In genomic region chr13:35333157-35333556, GRCh38 we compare ENCODE assay signal across 19 cellular contexts.
DNase-seq lines count a peak whose midpoint lies in the region; ATAC-seq, FAIRE-seq and TF ChIP-seq lines count a peak whose summit lies in the region.
"Had no signal": no experiment of that assay in that cellular context is flagged by ENCODE, and none has a peak within 500 bp of the region (broad histone marks: within the 10 kb centered on the region; RNA-seq: fewer than 3 reads in every experiment).

No MANE protein-coding gene starts in this region.

- POLR2A ChIA-PET in A549 (lab: Yijun Ruan, JAX), result no interaction called here
- POLR2A ChIA-PET in IMR-90 (lab: Charles Lee; ENCODE audit: unreplicated experiment), result no interaction called here

- H3K4me1 Mint-ChIP-seq in glutamatergic neuron (ENCODE audit: low read depth, unreplicated experiment), result peaks cover 60% of the 10 kb centered on the region
- H3K4me1 Mint-ChIP-seq: CD4-positive, alpha-beta memory T cell had no signal

- no peak for TF ChIP-seq EP300 in A549 (IDR thresholded peaks at IDR 0.05)

- no peak for DNase-seq in A549 (ENCODE audit: low read depth in 1 of 2, low spot score in 1 of 2)
- DNase-seq in IMR-90, result no peak
- DNase-seq in glutamatergic neuron, result no peak
- DNase-seq in Ammon's horn (ENCODE audit: low spot score), result no peak
- no peak for DNase-seq in kidney glomerular epithelial cell (lab: John Stamatoyannopoulos, UW)
- DNase-seq: ACHN; AML-193; C1 segment of cervical spinal cord; Calu3; CD4-positive, alpha-beta memory T cell; COR-L47; DMS53; DMS79 treated with DMSO at 0.1 percent for 48 hours; GM23248; H7; HCEC 1CT had no signal

- dilution Hi-C loops in IMR-90 (cut with HindIII; ENCODE audit: low sequenced_read_pairs, unreplicated experiment), result no loop called here

- H3K27ac ChIP-seq in A549 (no peak overlapping the region), IMR-90 (ENCODE audit: insufficient read depth, low read length) (no peak overlapping the region)
- H3K27ac ChIP-seq: GM23248 had no signal

- no peak overlapping the region for H2BK120ac ChIP-seq in IMR-90 (ENCODE audit: low read depth, low read length)

- BruUV-seq in IMR-90 (replicated peaks; lab: Mats Ljungman, UMichigan), result no TSS peak

- no peak overlapping the region for H2AK5ac ChIP-seq in IMR-90 (ENCODE audit: low read depth, low read length)

- TF ChIP-seq RAD21 in A549 (conservative IDR thresholded peaks at IDR 0.05 in 1 of 2, IDR thresholded peaks at IDR 0.05 in 1 of 2) (no peak), IMR-90 (IDR thresholded peaks at IDR 0.05; ENCODE audit: low read length) (no peak)

- H3K9me3 ChIP-seq in A549, result no peaks in the 10 kb centered on the region
- H3K9me3 ChIP-seq in IMR-90 (ENCODE audit: control insufficient read depth, insufficient read depth, low read length), result no peaks in the 10 kb centered on the region

- H2AK9ac ChIP-seq in IMR-90 (replicated peaks; ENCODE audit: low read depth, low read length, poor library complexity), result no peak overlapping the region

- intact Hi-C loops in IMR-90 (cut with micrococcal nuclease), result no loop called here

- no peak overlapping the region for H4K5ac ChIP-seq in IMR-90 (ENCODE audit: low read depth, low read length)

- H3K18ac ChIP-seq in IMR-90 (ENCODE audit: low read depth, low read length), result no peak overlapping the region

- H3K56ac ChIP-seq in IMR-90 (ENCODE audit: extremely low read depth, insufficient read depth, low read length), result no peak overlapping the region

- no peak overlapping the region for H2AFZ ChIP-seq in IMR-90 (replicated peaks; ENCODE audit: low read length, poor library complexity)
- H2AFZ ChIP-seq: GM23248 had no signal

- H3K4me3 ChIP-seq in A549 (no peak overlapping the region), IMR-90 (ENCODE audit: insufficient read depth, low read depth, low read length) (no peak overlapping the region)
- H3K4me3 ChIP-seq: GM23248 had no signal

- H4K91ac ChIP-seq in IMR-90 (ENCODE audit: insufficient read depth, low read depth, low read length), result no peak overlapping the region

- CTCF ChIA-PET in A549 (lab: Yijun Ruan, JAX) (no interaction called here), IMR-90 (lab: Yijun Ruan, JAX) (no interaction called here)

- H4K20me1 ChIP-seq in IMR-90 (ENCODE audit: insufficient read depth, low read length), result no peaks in the 10 kb centered on the region

- H3K23ac ChIP-seq in IMR-90 (ENCODE audit: low read depth, low read length), result no peak overlapping the region

- H3K14ac ChIP-seq in IMR-90 (replicated peaks; ENCODE audit: low read depth, low read length), result no peak overlapping the region

- no peak overlapping the region for H2BK15ac ChIP-seq in IMR-90 (ENCODE audit: low read depth, low read length)

- no peaks in the 10 kb centered on the region for H3K27me3 Mint-ChIP-seq in glutamatergic neuron (ENCODE audit: unreplicated experiment)
- H3K27me3 Mint-ChIP-seq: CD4-positive, alpha-beta memory T cell had no signal

- H3K79me1 ChIP-seq in IMR-90 (ENCODE audit: low read depth in 1 of 2, low read length in 2 of 2), result no peaks in the 10 kb centered on the region

- H3K4me2 ChIP-seq in A549 (no peak overlapping the region), IMR-90 (ENCODE audit: low read depth, low read length) (no peak overlapping the region)

- no peaks in the 10 kb centered on the region for H3K9me1 ChIP-seq in IMR-90 (ENCODE audit: insufficient read depth, low read length)

- H3K4me3 Mint-ChIP-seq in glutamatergic neuron (ENCODE audit: unreplicated experiment), result no peak overlapping the region
- H3K4me3 Mint-ChIP-seq: CD4-positive, alpha-beta memory T cell had no signal

- WGBS in A549 (ENCODE audit: missing lambda C conversion rate), result 75% methylated on average over 3 of the region's 3 CpGs
- 83% methylated on average over 1 of the region's 3 CpGs; no CpG with 5 or more reads in 1 of the 2 experiments for WGBS in IMR-90 (ENCODE audit: extremely low coverage in 2 of 2, insufficient read length in 1 of 2), 2 experiments

- no peak overlapping the region for H3K4ac ChIP-seq in IMR-90 (ENCODE audit: low read depth, low read length)

- peaks cover 3% of the 10 kb centered on the region for H3K9me3 Mint-ChIP-seq in glutamatergic neuron (ENCODE audit: unreplicated experiment)

- H2BK5ac ChIP-seq in IMR-90 (ENCODE audit: low read depth, low read length, poor library complexity, severe bottlenecking), result no peak overlapping the region

- in situ Hi-C loops in IMR-90 (cut with MboI; ENCODE audit: low sequenced_read_pairs), result no loop called here

- H3K4me1 ChIP-seq in A549 (no peaks in the 10 kb centered on the region), IMR-90 (ENCODE audit: control insufficient read depth, insufficient read depth, low read length) (no peaks in the 10 kb centered on the region)

- peak overlapping the region; percentile 13 for H3K27ac Mint-ChIP-seq in glutamatergic neuron (ENCODE audit: unreplicated experiment)
- H3K27ac Mint-ChIP-seq: CD4-positive, alpha-beta memory T cell had no signal

- no peaks in the 10 kb centered on the region for H3K36me3 ChIP-seq in IMR-90 (ENCODE audit: control insufficient read depth, insufficient read depth, low read length)

- TF ChIP-seq CTCF in A549 (IDR thresholded peaks at IDR 0.05) (no peak), IMR-90 (conservative IDR thresholded peaks at IDR 0.05; ENCODE audit: low read depth, low read length) (no peak), glutamatergic neuron (IDR thresholded peaks at IDR 0.05; ENCODE audit: partially characterized antibody, unreplicated experiment) (no peak)

- no peak overlapping the region for H4K8ac ChIP-seq in IMR-90 (ENCODE audit: low read depth in 2 of 2, low read length in 2 of 2)

- no peaks in the 10 kb centered on the region for H3K27me3 ChIP-seq in IMR-90 (ENCODE audit: control insufficient read depth, insufficient read depth, low read length)

- no peak overlapping the region for H2BK20ac ChIP-seq in IMR-90 (ENCODE audit: low read depth, low read length)

- FAIRE-seq in A549 (lab: Jason Lieb, UNC), result no peak
- FAIRE-seq: GM12892, H1 had no signal

- no peak for TF ChIP-seq POLR2A in A549 (IDR thresholded peaks at IDR 0.05; ENCODE audit: low read length)
- TF ChIP-seq POLR2A in IMR-90 (IDR thresholded peaks at IDR 0.05; ENCODE audit: low read depth, low read length), result no peak

- H3K36me3 Mint-ChIP-seq in glutamatergic neuron (ENCODE audit: unreplicated experiment), result peaks cover 8% of the 10 kb centered on the region
- H3K36me3 Mint-ChIP-seq: CD4-positive, alpha-beta memory T cell had no signal

- no peak overlapping the region for H3K9ac ChIP-seq in IMR-90 (ENCODE audit: low read depth, low read length)
- H3K9ac ChIP-seq: GM23248 had no signal

- ATAC-seq in A549 (no peak), IMR-90 (ENCODE audit: low read depth) (no peak), GM21526 (IDR thresholded peaks at IDR 0.05; ENCODE audit: low FRiP score, unreplicated experiment) (no peak)

TF ChIP-seq in A549, 52 proteins besides CTCF, POLR2A, EP300 and RAD21:
- peak; percentile 34 for TF ChIP-seq MAFK (IDR thresholded peaks at IDR 0.05; ENCODE audit: partially characterized antibody)
- no peak for TF ChIP-seq HDAC2 (IDR thresholded peaks at IDR 0.05)
- TF ChIP-seq RCOR1 (IDR thresholded peaks at IDR 0.05; ENCODE audit: low read depth, low read length), result no peak
TF ChIP-seq in A549: peak in this region for 1.

TF ChIP-seq in IMR-90, 13 proteins besides CTCF, POLR2A, EP300 and RAD21:
- TF ChIP-seq BHLHE40 (IDR thresholded peaks at IDR 0.05; ENCODE audit: low read depth, low read length), result no peak
- TF ChIP-seq MAFK (IDR thresholded peaks at IDR 0.05; ENCODE audit: low read depth, low read length), result 0 out of 2 replicates have a peak, but pooled peaks have one; percentile 52
